ENCODE assay signal across 8 cellular contexts in the genomic region with DNA sequence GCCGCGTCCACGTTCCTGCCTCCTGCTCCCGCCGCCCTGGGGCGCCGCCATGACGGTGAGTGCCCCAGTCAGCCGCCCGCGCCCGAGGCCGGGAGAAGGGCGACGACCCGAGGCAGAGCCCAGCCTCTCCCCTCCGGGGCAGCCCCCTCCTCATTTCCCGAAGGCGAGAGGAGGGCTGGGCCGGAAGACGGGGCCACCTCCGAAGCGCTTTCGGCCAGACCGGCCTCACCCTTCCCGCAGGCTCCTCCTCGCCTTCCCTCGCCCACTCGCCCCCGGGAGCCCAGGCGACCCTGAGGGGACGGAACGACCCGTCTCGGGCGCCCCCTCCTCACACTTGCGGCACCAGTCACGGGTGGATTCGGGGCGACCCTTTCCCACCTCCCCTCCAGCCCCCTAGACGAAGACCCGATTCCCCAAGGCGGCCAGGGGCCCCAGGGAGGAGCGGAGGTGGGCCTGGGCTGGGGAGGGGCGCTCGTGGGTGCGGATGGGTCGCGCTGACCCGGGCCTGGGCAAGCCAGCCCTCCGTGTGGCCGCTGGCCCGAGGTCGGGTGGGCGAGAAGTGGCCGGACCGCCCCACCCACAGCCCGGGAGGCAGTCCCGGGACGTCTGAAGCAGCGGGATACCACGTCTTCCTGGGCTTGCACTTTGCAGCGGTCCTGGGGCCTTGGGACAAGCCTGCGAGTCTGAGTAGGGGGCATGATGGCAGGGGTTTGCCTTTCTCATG. TPM values are rescaled to one million over a fixed set of nuclear protein-coding genes. Genes with fewer than 3 reads are reported as not detected.
DNase-seq lines count a peak whose midpoint lies in the region; ATAC-seq and TF ChIP-seq lines count a peak whose summit lies in the region.

No MANE protein-coding gene starts in this region.

- TF ChIP-seq EP300 in Ishikawa (IDR thresholded peaks at IDR 0.05; ENCODE audit: borderline replicate concordance) = no peak

- intact Hi-C loops in Right ventricle myocardium inferior (cut with DNase I) (loop anchor here (5.0 kb wide), 1 partner anchor 59 kb away; a partner anchor contains a TSS), cardiac septum (cut with DNase I) (loop anchor here (5.0 kb wide), 1 partner anchor 61 kb away; a partner anchor contains a TSS)

- no peak for ATAC-seq in Right ventricle myocardium inferior
- ATAC-seq in stimulated activated naive CD8-positive, alpha-beta T cell treated with anti-CD3 and anti-CD28 coated beads, Interleukin-15, Interleukin-2, amounts not matched to agents 100 U/mL and 50 U/mL, for 24 hours = peak; percentile 6

- DNase-seq in Right ventricle myocardium inferior (ENCODE audit: missing footprints) (peak; percentile 72), cardiac septum (ENCODE audit: low spot score) (no peak), iPS-NIHi7 (ENCODE audit: extremely low spot score) (peak; percentile 47), NCI-H1105 treated with DMSO at 0.1 percent for 48 hours (lab: John Stamatoyannopoulos, UW) (no peak), SKM-1 (lab: John Stamatoyannopoulos, UW; ENCODE audit: unreplicated experiment) (no peak)
- peak; percentile 4 for DNase-seq in activated naive CD8-positive, alpha-beta T cell treated with anti-CD3 and anti-CD28 coated beads, Interleukin-2, amount 50 U/mL, for 16 hours (ENCODE audit: low read depth, low spot score)
- peak; percentile 52 for DNase-seq in stimulated activated naive CD8-positive, alpha-beta T cell treated with anti-CD3 and anti-CD28 coated beads, Interleukin-15, Interleukin-2, amounts not matched to agents 100 U/mL and 50 U/mL, for 24 hours

- no peak for TF ChIP-seq RAD21 in Ishikawa (IDR thresholded peaks at IDR 0.05; ENCODE audit: low read depth)

TF ChIP-seq in Ishikawa, 13 proteins besides CTCF, POLR2A, EP300 and RAD21:
- TF ChIP-seq ZBTB7A (IDR thresholded peaks at IDR 0.05; ENCODE audit: low read depth) = peak; percentile 91; the same call in 1 of the 2 replicates
- no peak for TF ChIP-seq EGR1 (IDR thresholded peaks at IDR 0.05)
- no peak for TF ChIP-seq TCF12 (IDR thresholded peaks at IDR 0.05; ENCODE audit: low read depth)
- TF ChIP-seq YY1 (IDR thresholded peaks at IDR 0.05; ENCODE audit: low read depth) = peak; percentile 66; the same call in 1 of the 2 replicates
- no peak for TF ChIP-seq CEBPB (IDR thresholded peaks at IDR 0.05)
- TF ChIP-seq, protein P1, sequence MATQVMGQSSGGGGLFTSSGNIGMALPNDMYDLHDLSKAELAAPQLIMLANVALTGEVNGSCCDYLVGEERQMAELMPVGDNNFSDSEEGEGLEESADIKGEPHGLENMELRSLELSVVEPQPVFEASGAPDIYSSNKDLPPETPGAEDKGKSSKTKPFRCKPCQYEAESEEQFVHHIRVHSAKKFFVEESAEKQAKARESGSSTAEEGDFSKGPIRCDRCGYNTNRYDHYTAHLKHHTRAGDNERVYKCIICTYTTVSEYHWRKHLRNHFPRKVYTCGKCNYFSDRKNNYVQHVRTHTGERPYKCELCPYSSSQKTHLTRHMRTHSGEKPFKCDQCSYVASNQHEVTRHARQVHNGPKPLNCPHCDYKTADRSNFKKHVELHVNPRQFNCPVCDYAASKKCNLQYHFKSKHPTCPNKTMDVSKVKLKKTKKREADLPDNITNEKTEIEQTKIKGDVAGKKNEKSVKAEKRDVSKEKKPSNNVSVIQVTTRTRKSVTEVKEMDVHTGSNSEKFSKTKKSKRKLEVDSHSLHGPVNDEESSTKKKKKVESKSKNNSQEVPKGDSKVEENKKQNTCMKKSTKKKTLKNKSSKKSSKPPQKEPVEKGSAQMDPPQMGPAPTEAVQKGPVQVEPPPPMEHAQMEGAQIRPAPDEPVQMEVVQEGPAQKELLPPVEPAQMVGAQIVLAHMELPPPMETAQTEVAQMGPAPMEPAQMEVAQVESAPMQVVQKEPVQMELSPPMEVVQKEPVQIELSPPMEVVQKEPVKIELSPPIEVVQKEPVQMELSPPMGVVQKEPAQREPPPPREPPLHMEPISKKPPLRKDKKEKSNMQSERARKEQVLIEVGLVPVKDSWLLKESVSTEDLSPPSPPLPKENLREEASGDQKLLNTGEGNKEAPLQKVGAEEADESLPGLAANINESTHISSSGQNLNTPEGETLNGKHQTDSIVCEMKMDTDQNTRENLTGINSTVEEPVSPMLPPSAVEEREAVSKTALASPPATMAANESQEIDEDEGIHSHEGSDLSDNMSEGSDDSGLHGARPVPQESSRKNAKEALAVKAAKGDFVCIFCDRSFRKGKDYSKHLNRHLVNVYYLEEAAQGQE (IDR thresholded peaks at IDR 0.05; ENCODE audit: low read depth) = no peak
- TF ChIP-seq TAF1 (IDR thresholded peaks at IDR 0.05; ENCODE audit: low read depth) = peak; percentile 39; the same call in 1 of the 2 replicates
- no peak for TF ChIP-seq FOXM1 (IDR thresholded peaks at IDR 0.05; ENCODE audit: borderline replicate concordance, low read depth)
- TF ChIP-seq, protein P2, sequence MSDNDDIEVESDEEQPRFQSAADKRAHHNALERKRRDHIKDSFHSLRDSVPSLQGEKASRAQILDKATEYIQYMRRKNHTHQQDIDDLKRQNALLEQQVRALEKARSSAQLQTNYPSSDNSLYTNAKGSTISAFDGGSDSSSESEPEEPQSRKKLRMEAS (IDR thresholded peaks at IDR 0.05) = no peak
- TF ChIP-seq NFIC (IDR thresholded peaks at IDR 0.05) = no peak
- no peak for TF ChIP-seq CREB1 (IDR thresholded peaks at IDR 0.05; ENCODE audit: low read depth)
- TF ChIP-seq, protein P3, sequence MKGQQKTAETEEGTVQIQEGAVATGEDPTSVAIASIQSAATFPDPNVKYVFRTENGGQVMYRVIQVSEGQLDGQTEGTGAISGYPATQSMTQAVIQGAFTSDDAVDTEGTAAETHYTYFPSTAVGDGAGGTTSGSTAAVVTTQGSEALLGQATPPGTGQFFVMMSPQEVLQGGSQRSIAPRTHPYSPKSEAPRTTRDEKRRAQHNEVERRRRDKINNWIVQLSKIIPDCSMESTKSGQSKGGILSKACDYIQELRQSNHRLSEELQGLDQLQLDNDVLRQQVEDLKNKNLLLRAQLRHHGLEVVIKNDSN (IDR thresholded peaks at IDR 0.05) = no peak
- no peak for TF ChIP-seq TEAD4 (IDR thresholded peaks at IDR 0.05)
TF ChIP-seq in Ishikawa: peak in this region for 3.

RNA-seq across cellular contexts. Expression of a gene that starts 49.7 kb away (rescaled TPM):
- 90.1 TPM for total RNA-seq in Right ventricle myocardium inferior
- 115 TPM for total RNA-seq in cardiac septum

Comparison
In these comparisons a context has a peak if more than half of its experiments do, and no peak if none do; other contexts are left out.
1. DNase-seq: peak in Right ventricle myocardium inferior (single experiment), activated naive CD8-positive, alpha-beta T cell treated with anti-CD3 and anti-CD28 coated beads, Interleukin-2, amount 50 U/mL, for 16 hours (single experiment), iPS-NIHi7 (single experiment) and stimulated activated naive CD8-positive, alpha-beta T cell treated with anti-CD3 and anti-CD28 coated beads, Interleukin-15, Interleukin-2, amounts not matched to agents 100 U/mL and 50 U/mL, for 24 hours (single experiment); none in cardiac septum (single experiment), NCI-H1105 treated with DMSO at 0.1 percent for 48 hours (single experiment) and SKM-1 (single experiment).